2 cellular contexts compared by ENCODE assay signal in the genomic region with DNA sequence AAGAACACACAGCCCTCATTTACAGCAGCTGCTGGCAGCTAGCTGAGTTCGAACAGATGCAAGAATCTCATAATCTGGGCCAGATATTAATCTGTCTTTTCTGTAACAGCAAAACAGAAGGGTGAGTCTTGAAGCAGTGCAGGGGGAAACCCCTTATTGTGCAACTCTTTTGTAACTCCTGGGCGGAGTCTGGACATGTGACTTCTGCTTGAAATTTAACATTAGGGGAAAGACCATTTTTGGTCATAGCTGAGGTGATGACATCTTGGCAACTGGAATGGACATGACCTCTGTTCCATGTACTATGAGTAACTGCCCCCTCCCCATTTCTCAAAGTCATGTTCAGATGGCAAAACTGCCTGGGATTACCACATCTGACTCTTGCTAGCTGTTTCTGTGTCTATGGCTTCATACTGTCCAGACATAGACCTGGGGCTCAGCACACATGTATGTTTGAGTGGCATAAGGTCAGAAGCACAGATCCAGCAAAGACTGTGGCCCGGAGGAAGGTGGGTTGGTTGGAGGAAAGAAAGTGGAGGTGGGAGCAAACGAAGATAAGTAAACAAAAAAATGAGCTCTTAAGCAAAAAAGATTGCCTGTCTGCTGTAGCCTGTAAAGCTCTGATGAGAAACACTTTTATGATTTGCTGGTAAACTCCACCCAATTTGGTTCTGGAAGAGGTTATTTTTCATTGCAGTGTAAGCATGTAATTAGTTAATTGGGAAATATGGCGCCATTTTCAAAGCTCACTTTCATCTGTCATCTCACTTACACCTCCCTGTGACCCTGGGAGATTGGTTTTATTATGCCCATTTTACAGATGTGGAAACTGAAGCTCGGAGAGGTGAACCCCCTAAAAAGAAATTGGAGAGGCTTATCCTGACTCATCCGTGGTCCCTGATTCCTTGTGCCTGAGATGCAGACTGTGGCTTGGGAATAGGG.
TF ChIP-seq lines count a peak whose summit lies in the region.

No MANE protein-coding gene starts in this region.

TF ChIP-seq in K562, 482 proteins besides CTCF, POLR2A, EP300 and RAD21 (continued from another document and continues in another):
- TF ChIP-seq, protein P1, sequence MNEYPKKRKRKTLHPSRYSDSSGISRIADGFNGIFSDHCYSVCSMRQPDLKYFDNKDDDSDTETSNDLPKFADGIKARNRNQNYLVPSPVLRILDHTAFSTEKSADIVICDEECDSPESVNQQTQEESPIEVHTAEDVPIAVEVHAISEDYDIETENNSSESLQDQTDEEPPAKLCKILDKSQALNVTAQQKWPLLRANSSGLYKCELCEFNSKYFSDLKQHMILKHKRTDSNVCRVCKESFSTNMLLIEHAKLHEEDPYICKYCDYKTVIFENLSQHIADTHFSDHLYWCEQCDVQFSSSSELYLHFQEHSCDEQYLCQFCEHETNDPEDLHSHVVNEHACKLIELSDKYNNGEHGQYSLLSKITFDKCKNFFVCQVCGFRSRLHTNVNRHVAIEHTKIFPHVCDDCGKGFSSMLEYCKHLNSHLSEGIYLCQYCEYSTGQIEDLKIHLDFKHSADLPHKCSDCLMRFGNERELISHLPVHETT (CRISPR knock-in tag; conservative IDR thresholded peaks at IDR 0.05 in 1 of 2, IDR thresholded peaks at IDR 0.05 in 1 of 2), result peak in 1 of 2 experiments; percentile 87; a peak in 2 of 4 replicates
- TF ChIP-seq BRD9 (IDR thresholded peaks at IDR 0.05; ENCODE audit: low read depth, partially characterized antibody) (peak; percentile 81), RBBP5 (IDR thresholded peaks at IDR 0.05; ENCODE audit: borderline replicate concordance, insufficient read depth, low read length, poor library complexity, severe bottlenecking) (peak; percentile 47), BHLHE40 (IDR thresholded peaks at IDR 0.05; ENCODE audit: low read length) (peak; percentile 71), MTA1 (IDR thresholded peaks at IDR 0.05; ENCODE audit: borderline replicate concordance) (peak; percentile 50; the same call in 1 of the 2 replicates), ELF4 (CRISPR knock-in tag; IDR thresholded peaks at IDR 0.05) (0 out of 2 replicates have a peak, but pooled peaks have one; percentile 67), ZEB2 (IDR thresholded peaks at IDR 0.05) (peak; percentile 74), GTF2F1 (IDR thresholded peaks at IDR 0.05; ENCODE audit: low read depth, low read length) (no peak), CBX5 (IDR thresholded peaks at IDR 0.05; ENCODE audit: borderline replicate concordance, low read depth) (no peak), ZNF76 (CRISPR knock-in tag; IDR thresholded peaks at IDR 0.05; ENCODE audit: borderline replicate concordance) (peak; percentile 48; the same call in 1 of the 2 replicates), BRD4 (IDR thresholded peaks at IDR 0.05) (0 out of 2 replicates have a peak, but pooled peaks have one; percentile 35), TRIM24 (IDR thresholded peaks at IDR 0.05) (peak; percentile 95 to 96; a peak in 3 of 4 replicates), PTRF (tag; IDR thresholded peaks at IDR 0.05) (peak; percentile 53; the same call in 1 of the 2 replicates), KLF1 (tag; IDR thresholded peaks at IDR 0.05) (peak; percentile 67; the same call in 1 of the 2 replicates), ZNF165 (CRISPR knock-in tag; IDR thresholded peaks at IDR 0.05; ENCODE audit: borderline replicate concordance) (0 out of 2 replicates have a peak, but pooled peaks have one; percentile 11), MBD2 (IDR thresholded peaks at IDR 0.05; ENCODE audit: borderline replicate concordance, low read depth) (0 out of 2 replicates have a peak, but pooled peaks have one; percentile 14), RFX5 (IDR thresholded peaks at IDR 0.05; ENCODE audit: low read depth, low read length) (peak; percentile 35; the same call in 1 of the 2 replicates), HDAC8 (tag; IDR thresholded peaks at IDR 0.05) (0 out of 2 replicates have a peak, but pooled peaks have one; percentile 55), BCL6 (CRISPR knock-in tag; IDR thresholded peaks at IDR 0.05) (peak; percentile 65; the same call in 1 of the 2 replicates), HDAC3 (IDR thresholded peaks at IDR 0.05; ENCODE audit: borderline replicate concordance, partially characterized antibody) (peak; percentile 83)
- TF ChIP-seq, protein P2, sequence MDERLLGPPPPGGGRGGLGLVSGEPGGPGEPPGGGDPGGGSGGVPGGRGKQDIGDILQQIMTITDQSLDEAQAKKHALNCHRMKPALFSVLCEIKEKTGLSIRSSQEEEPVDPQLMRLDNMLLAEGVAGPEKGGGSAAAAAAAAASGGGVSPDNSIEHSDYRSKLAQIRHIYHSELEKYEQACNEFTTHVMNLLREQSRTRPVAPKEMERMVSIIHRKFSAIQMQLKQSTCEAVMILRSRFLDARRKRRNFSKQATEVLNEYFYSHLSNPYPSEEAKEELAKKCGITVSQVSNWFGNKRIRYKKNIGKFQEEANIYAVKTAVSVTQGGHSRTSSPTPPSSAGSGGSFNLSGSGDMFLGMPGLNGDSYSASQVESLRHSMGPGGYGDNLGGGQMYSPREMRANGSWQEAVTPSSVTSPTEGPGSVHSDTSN (CRISPR knock-in tag; IDR thresholded peaks at IDR 0.05; ENCODE audit: low read depth), result no peak
- TF ChIP-seq, protein P2 (tag; conservative IDR thresholded peaks at IDR 0.05; ENCODE audit: low read depth), result peak; percentile 91
- TF ChIP-seq, protein P3, sequence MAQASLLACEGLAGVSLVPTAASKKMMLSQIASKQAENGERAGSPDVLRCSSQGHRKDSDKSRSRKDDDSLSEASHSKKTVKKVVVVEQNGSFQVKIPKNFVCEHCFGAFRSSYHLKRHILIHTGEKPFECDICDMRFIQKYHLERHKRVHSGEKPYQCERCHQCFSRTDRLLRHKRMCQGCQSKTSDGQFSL (CRISPR knock-in tag; IDR thresholded peaks at IDR 0.05), result no peak
- TF ChIP-seq, protein P3 (tag; IDR thresholded peaks at IDR 0.05), result peak in 1 of 2 experiments; percentile 63; a peak in 1 of 4 replicates
- TF ChIP-seq, protein P4, sequence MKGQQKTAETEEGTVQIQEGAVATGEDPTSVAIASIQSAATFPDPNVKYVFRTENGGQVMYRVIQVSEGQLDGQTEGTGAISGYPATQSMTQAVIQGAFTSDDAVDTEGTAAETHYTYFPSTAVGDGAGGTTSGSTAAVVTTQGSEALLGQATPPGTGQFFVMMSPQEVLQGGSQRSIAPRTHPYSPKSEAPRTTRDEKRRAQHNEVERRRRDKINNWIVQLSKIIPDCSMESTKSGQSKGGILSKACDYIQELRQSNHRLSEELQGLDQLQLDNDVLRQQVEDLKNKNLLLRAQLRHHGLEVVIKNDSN (CRISPR knock-in tag; IDR thresholded peaks at IDR 0.05), result peak; percentile 93

TF ChIP-seq in HepG2, 621 proteins besides CTCF, POLR2A, EP300 and RAD21 (continued from another document and continues in another):
- TF ChIP-seq, protein P5, sequence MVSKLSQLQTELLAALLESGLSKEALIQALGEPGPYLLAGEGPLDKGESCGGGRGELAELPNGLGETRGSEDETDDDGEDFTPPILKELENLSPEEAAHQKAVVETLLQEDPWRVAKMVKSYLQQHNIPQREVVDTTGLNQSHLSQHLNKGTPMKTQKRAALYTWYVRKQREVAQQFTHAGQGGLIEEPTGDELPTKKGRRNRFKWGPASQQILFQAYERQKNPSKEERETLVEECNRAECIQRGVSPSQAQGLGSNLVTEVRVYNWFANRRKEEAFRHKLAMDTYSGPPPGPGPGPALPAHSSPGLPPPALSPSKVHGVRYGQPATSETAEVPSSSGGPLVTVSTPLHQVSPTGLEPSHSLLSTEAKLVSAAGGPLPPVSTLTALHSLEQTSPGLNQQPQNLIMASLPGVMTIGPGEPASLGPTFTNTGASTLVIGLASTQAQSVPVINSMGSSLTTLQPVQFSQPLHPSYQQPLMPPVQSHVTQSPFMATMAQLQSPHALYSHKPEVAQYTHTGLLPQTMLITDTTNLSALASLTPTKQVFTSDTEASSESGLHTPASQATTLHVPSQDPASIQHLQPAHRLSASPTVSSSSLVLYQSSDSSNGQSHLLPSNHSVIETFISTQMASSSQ (IDR thresholded peaks at IDR 0.05; ENCODE audit: low read depth), result no peak
- TF ChIP-seq, protein P5 (CRISPR knock-in tag; IDR thresholded peaks at IDR 0.05; ENCODE audit: borderline replicate concordance), result no peak
- TF ChIP-seq POLR2AphosphoS5 (IDR thresholded peaks at IDR 0.05; ENCODE audit: low read depth, low read length) (no peak), SUZ12 (IDR thresholded peaks at IDR 0.05; ENCODE audit: low read depth, low read length) (no peak), ZNF335 (CRISPR knock-in tag; IDR thresholded peaks at IDR 0.05) (0 out of 2 replicates have a peak, but pooled peaks have one; percentile 15), MYC (CRISPR knock-in tag; IDR thresholded peaks at IDR 0.05; ENCODE audit: borderline replicate concordance) (no peak), NR2C2 (CRISPR knock-in tag; IDR thresholded peaks at IDR 0.05; ENCODE audit: borderline replicate concordance) (peak; percentile 60; the same call in 1 of the 2 replicates), SETDB1 (CRISPR knock-in tag; IDR thresholded peaks at IDR 0.05; ENCODE audit: borderline replicate concordance) (no peak), JARID2 (CRISPR knock-in tag; IDR thresholded peaks at IDR 0.05; ENCODE audit: insufficient replicate concordance) (no peak), ZNF670 (CRISPR knock-in tag; IDR thresholded peaks at IDR 0.05; ENCODE audit: borderline replicate concordance) (peak; percentile 5; the same call in 1 of the 2 replicates), BHLHE40 (IDR thresholded peaks at IDR 0.05; ENCODE audit: low read length) (peak; percentile 22), MAFG (CRISPR knock-in tag; IDR thresholded peaks at IDR 0.05) (no peak), CCDC6 (CRISPR knock-in tag; IDR thresholded peaks at IDR 0.05) (no peak), ZNF101 (CRISPR knock-in tag; IDR thresholded peaks at IDR 0.05; ENCODE audit: borderline replicate concordance, low read depth) (no peak), ZNF558 (CRISPR knock-in tag; IDR thresholded peaks at IDR 0.05; ENCODE audit: borderline replicate concordance) (no peak), TBP (CRISPR knock-in tag; IDR thresholded peaks at IDR 0.05) (no peak), ATF1 (CRISPR knock-in tag; IDR thresholded peaks at IDR 0.05) (no peak), ZNF615 (CRISPR knock-in tag; IDR thresholded peaks at IDR 0.05; ENCODE audit: borderline replicate concordance) (no peak), ZNF431 (CRISPR knock-in tag; IDR thresholded peaks at IDR 0.05; ENCODE audit: borderline replicate concordance, low read depth) (no peak)
- TF ChIP-seq, protein P6, sequence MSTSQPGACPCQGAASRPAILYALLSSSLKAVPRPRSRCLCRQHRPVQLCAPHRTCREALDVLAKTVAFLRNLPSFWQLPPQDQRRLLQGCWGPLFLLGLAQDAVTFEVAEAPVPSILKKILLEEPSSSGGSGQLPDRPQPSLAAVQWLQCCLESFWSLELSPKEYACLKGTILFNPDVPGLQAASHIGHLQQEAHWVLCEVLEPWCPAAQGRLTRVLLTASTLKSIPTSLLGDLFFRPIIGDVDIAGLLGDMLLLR (CRISPR knock-in tag; IDR thresholded peaks at IDR 0.05), result no peak
- TF ChIP-seq, protein P7, sequence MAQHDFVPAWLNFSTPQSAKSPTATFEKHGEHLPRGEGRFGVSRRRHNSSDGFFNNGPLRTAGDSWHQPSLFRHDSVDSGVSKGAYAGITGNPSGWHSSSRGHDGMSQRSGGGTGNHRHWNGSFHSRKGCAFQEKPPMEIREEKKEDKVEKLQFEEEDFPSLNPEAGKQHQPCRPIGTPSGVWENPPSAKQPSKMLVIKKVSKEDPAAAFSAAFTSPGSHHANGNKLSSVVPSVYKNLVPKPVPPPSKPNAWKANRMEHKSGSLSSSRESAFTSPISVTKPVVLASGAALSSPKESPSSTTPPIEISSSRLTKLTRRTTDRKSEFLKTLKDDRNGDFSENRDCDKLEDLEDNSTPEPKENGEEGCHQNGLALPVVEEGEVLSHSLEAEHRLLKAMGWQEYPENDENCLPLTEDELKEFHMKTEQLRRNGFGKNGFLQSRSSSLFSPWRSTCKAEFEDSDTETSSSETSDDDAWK (CRISPR knock-in tag; IDR thresholded peaks at IDR 0.05), result no peak
- TF ChIP-seq, protein P8, sequence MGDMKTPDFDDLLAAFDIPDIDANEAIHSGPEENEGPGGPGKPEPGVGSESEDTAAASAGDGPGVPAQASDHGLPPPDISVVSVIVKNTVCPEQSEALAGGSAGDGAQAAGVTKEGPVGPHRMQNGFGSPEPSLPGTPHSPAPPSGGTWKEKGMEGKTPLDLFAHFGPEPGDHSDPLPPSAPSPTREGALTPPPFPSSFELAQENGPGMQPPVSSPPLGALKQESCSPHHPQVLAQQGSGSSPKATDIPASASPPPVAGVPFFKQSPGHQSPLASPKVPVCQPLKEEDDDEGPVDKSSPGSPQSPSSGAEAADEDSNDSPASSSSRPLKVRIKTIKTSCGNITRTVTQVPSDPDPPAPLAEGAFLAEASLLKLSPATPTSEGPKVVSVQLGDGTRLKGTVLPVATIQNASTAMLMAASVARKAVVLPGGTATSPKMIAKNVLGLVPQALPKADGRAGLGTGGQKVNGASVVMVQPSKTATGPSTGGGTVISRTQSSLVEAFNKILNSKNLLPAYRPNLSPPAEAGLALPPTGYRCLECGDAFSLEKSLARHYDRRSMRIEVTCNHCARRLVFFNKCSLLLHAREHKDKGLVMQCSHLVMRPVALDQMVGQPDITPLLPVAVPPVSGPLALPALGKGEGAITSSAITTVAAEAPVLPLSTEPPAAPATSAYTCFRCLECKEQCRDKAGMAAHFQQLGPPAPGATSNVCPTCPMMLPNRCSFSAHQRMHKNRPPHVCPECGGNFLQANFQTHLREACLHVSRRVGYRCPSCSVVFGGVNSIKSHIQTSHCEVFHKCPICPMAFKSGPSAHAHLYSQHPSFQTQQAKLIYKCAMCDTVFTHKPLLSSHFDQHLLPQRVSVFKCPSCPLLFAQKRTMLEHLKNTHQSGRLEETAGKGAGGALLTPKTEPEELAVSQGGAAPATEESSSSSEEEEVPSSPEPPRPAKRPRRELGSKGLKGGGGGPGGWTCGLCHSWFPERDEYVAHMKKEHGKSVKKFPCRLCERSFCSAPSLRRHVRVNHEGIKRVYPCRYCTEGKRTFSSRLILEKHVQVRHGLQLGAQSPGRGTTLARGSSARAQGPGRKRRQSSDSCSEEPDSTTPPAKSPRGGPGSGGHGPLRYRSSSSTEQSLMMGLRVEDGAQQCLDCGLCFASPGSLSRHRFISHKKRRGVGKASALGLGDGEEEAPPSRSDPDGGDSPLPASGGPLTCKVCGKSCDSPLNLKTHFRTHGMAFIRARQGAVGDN (CRISPR knock-in tag; IDR thresholded peaks at IDR 0.05), result no peak
